In the genomic region with DNA sequence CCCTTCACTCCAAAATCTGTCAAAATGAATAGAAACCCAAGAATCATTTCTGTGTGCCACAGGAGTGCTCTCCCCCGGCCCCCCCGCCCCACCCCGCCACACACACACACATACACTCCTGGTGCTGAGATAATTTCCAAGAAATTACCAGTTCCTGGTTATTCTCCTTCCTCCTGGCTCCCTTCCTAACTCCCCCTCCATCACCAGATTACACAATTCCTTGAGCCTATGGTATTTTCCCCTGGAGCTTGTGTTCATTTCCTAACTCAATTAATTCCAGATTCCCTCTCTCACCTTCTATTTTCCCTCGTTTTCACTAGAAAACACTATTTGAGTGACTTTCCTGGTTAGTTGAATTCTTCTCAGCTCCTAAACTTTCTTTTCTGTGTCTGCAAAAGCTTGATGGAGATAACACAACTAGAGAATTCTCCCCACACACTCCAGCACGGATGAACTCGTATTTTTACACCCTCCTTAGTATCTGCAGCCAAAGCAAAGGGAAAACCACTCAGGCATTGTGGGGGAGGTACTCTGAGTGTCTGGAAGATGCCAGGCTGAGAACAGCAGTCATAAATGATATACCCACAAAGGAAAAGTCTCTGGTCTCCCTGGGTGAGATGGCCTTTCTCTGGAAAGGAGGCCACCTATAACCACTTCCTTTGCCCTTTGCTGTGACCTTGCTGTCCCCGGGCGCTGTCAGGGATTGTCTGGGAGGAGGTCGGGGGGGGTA, we compare ENCODE assay signal across 1 cellular context.
TF ChIP-seq lines count a peak whose summit lies in the region.

No MANE protein-coding gene starts in this region.

TF ChIP-seq in GM23338, 12 proteins besides CTCF, POLR2A, EP300 and RAD21 (continued from another document):
- TF ChIP-seq, protein P1, sequence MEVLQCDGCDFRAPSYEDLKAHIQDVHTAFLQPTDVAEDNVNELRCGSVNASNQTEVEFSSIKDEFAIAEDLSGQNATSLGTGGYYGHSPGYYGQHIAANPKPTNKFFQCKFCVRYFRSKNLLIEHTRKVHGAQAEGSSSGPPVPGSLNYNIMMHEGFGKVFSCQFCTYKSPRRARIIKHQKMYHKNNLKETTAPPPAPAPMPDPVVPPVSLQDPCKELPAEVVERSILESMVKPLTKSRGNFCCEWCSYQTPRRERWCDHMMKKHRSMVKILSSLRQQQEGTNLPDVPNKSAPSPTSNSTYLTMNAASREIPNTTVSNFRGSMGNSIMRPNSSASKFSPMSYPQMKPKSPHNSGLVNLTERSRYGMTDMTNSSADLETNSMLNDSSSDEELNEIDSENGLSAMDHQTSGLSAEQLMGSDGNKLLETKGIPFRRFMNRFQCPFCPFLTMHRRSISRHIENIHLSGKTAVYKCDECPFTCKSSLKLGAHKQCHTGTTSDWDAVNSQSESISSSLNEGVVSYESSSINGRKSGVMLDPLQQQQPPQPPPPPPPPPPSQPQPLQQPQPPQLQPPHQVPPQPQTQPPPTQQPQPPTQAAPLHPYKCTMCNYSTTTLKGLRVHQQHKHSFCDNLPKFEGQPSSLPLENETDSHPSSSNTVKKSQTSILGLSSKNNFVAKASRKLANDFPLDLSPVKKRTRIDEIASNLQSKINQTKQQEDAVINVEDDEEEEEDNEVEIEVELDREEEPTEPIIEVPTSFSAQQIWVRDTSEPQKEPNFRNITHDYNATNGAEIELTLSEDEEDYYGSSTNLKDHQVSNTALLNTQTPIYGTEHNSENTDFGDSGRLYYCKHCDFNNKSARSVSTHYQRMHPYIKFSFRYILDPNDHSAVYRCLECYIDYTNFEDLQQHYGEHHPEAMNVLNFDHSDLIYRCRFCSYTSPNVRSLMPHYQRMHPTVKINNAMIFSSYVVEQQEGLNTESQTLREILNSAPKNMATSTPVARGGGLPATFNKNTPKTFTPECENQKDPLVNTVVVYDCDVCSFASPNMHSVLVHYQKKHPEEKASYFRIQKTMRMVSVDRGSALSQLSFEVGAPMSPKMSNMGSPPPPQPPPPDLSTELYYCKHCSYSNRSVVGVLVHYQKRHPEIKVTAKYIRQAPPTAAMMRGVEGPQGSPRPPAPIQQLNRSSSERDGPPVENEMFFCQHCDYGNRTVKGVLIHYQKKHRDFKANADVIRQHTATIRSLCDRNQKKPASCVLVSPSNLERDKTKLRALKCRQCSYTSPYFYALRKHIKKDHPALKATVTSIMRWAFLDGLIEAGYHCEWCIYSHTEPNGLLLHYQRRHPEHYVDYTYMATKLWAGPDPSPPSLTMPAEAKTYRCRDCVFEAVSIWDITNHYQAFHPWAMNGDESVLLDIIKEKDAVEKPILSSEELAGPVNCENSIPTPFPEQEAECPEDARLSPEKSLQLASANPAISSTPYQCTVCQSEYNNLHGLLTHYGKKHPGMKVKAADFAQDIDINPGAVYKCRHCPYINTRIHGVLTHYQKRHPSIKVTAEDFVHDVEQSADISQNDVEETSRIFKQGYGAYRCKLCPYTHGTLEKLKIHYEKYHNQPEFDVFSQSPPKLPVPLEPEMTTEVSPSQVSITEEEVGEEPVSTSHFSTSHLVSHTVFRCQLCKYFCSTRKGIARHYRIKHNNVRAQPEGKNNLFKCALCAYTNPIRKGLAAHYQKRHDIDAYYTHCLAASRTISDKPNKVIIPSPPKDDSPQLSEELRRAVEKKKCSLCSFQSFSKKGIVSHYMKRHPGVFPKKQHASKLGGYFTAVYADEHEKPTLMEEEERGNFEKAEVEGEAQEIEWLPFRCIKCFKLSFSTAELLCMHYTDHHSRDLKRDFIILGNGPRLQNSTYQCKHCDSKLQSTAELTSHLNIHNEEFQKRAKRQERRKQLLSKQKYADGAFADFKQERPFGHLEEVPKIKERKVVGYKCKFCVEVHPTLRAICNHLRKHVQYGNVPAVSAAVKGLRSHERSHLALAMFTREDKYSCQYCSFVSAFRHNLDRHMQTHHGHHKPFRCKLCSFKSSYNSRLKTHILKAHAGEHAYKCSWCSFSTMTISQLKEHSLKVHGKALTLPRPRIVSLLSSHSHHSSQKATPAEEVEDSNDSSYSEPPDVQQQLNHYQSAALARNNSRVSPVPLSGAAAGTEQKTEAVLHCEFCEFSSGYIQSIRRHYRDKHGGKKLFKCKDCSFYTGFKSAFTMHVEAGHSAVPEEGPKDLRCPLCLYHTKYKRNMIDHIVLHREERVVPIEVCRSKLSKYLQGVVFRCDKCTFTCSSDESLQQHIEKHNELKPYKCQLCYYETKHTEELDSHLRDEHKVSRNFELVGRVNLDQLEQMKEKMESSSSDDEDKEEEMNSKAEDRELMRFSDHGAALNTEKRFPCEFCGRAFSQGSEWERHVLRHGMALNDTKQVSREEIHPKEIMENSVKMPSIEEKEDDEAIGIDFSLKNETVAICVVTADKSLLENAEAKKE (CRISPR knock-in tag; IDR thresholded peaks at IDR 0.05): no peak
- TF ChIP-seq EZH2 (IDR thresholded peaks at IDR 0.05; ENCODE audit: low read depth, unreplicated experiment) (no peak), EZH2phosphoT487 (IDR thresholded peaks at IDR 0.05; ENCODE audit: unreplicated experiment) (no peak), JUNB (IDR thresholded peaks at IDR 0.05; ENCODE audit: unreplicated experiment) (no peak)
- TF ChIP-seq, protein P2, sequence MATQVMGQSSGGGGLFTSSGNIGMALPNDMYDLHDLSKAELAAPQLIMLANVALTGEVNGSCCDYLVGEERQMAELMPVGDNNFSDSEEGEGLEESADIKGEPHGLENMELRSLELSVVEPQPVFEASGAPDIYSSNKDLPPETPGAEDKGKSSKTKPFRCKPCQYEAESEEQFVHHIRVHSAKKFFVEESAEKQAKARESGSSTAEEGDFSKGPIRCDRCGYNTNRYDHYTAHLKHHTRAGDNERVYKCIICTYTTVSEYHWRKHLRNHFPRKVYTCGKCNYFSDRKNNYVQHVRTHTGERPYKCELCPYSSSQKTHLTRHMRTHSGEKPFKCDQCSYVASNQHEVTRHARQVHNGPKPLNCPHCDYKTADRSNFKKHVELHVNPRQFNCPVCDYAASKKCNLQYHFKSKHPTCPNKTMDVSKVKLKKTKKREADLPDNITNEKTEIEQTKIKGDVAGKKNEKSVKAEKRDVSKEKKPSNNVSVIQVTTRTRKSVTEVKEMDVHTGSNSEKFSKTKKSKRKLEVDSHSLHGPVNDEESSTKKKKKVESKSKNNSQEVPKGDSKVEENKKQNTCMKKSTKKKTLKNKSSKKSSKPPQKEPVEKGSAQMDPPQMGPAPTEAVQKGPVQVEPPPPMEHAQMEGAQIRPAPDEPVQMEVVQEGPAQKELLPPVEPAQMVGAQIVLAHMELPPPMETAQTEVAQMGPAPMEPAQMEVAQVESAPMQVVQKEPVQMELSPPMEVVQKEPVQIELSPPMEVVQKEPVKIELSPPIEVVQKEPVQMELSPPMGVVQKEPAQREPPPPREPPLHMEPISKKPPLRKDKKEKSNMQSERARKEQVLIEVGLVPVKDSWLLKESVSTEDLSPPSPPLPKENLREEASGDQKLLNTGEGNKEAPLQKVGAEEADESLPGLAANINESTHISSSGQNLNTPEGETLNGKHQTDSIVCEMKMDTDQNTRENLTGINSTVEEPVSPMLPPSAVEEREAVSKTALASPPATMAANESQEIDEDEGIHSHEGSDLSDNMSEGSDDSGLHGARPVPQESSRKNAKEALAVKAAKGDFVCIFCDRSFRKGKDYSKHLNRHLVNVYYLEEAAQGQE (IDR thresholded peaks at IDR 0.05; ENCODE audit: unreplicated experiment): no peak
